In genomic region chr12:118436002-118436724, GRCh38 we compare ENCODE assay signal across 1 cellular context.
TF ChIP-seq lines count a peak whose summit lies in the region.

No MANE protein-coding gene starts in this region.

TF ChIP-seq in GM23338, 12 proteins besides CTCF, POLR2A, EP300 and RAD21 (continued from another document):
- TF ChIP-seq REST (IDR thresholded peaks at IDR 0.05; ENCODE audit: unreplicated experiment) (no peak), POLR2AphosphoS5 (IDR thresholded peaks at IDR 0.05; ENCODE audit: low read depth) (no peak), ZNF114 (CRISPR knock-in tag; IDR thresholded peaks at IDR 0.05) (no peak), JUNB (IDR thresholded peaks at IDR 0.05; ENCODE audit: unreplicated experiment) (no peak), NANOG (IDR thresholded peaks at IDR 0.05; ENCODE audit: borderline replicate concordance) (no peak), CREB1 (CRISPR knock-in tag; IDR thresholded peaks at IDR 0.05; ENCODE audit: low read depth) (no peak), EZH2phosphoT487 (IDR thresholded peaks at IDR 0.05; ENCODE audit: unreplicated experiment) (no peak), EZH2 (IDR thresholded peaks at IDR 0.05; ENCODE audit: low read depth, unreplicated experiment) (no peak), STAT1 (IDR thresholded peaks at IDR 0.05; ENCODE audit: unreplicated experiment) (no peak), ZNF331 (CRISPR knock-in tag; IDR thresholded peaks at IDR 0.05; ENCODE audit: low read depth) (no peak)
- TF ChIP-seq, protein P1, sequence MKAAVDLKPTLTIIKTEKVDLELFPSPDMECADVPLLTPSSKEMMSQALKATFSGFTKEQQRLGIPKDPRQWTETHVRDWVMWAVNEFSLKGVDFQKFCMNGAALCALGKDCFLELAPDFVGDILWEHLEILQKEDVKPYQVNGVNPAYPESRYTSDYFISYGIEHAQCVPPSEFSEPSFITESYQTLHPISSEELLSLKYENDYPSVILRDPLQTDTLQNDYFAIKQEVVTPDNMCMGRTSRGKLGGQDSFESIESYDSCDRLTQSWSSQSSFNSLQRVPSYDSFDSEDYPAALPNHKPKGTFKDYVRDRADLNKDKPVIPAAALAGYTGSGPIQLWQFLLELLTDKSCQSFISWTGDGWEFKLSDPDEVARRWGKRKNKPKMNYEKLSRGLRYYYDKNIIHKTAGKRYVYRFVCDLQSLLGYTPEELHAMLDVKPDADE (IDR thresholded peaks at IDR 0.05): no peak
